ENCODE assay signal across 11 cellular contexts in the genomic region with DNA sequence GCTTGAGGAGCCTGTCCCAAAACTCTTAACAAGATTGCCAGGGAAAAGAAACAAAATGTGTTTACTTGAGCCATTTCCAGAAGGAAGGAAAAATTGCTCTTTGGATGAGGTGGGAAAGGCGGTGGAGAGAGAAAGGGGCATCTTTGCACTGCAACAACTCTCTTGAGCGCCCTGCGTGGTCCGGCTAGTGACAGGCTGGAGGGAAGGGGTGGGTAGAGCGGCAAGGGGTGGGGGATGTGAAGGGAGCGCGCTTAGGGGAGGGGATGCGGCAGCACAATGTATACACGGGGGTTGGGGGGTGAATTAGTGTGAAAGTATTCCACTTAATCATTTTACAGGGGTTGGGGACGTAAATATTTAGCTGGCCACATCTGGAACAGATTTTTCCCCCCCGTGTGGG. TPM values are rescaled to one million over a fixed set of nuclear protein-coding genes. Genes with fewer than 3 reads are reported as not detected.
DNase-seq lines count a peak whose midpoint lies in the region; ATAC-seq and TF ChIP-seq lines count a peak whose summit lies in the region.
"Had no signal": no experiment of that assay in that cellular context is flagged by ENCODE, and none has a peak within 500 bp of the region (broad histone marks: within the 10 kb centered on the region; RNA-seq: fewer than 3 reads in every experiment).

No MANE protein-coding gene starts in this region.

- no peaks in the 10 kb centered on the region for H3K79me2 ChIP-seq in smooth muscle cell (ENCODE audit: low read depth)

- H3F3A ChIP-seq in smooth muscle cell (ENCODE audit: low read depth) = no peaks in the 10 kb centered on the region

- no peak overlapping the region for H3K27ac Mint-ChIP-seq in endothelial cell (ENCODE audit: unreplicated experiment)
- H3K27ac Mint-ChIP-seq in natural killer cell = no peak overlapping the region
- no peak overlapping the region for H3K27ac Mint-ChIP-seq in Calu3 (ENCODE audit: unreplicated experiment)
- H3K27ac Mint-ChIP-seq: activated CD4-positive, alpha-beta T cell treated with anti-CD3 and anti-CD28 coated beads, Interleukin-2, amount 10 ng/mL, durations not matched to agents 24 days and 14 days had no signal

- H3K4me1 ChIP-seq in HUES64 (ENCODE audit: insufficient read depth, low read length) = peaks cover 27% of the 10 kb centered on the region
- peaks cover 0 to 7% of the 10 kb centered on the region in 2 donors for H3K4me1 ChIP-seq in lung (ENCODE audit: control insufficient read depth in 2 of 2, insufficient read depth in 2 of 2, low read length in 2 of 2)
- H3K4me1 ChIP-seq in smooth muscle cell (ENCODE audit: low read depth) = peaks cover 17% of the 10 kb centered on the region

- no peaks in the 10 kb centered on the region for H4K20me1 ChIP-seq in smooth muscle cell (ENCODE audit: low read depth)

- ATAC-seq in lung (ENCODE audit: insufficient read depth, low FRiP score) (no peak), natural killer cell (no peak)

- DNase-seq in endothelial cell (ENCODE audit: low spot score) (no peak), lung (ENCODE audit: low spot score) (no peak), smooth muscle cell (lab: John Stamatoyannopoulos, UW; ENCODE audit: unreplicated experiment) (no peak), NAMALWA (ENCODE audit: low spot score) (no peak), natural killer cell (no peak), Calu3 (no peak), T-helper 2 cell (no peak)
- DNase-seq: activated CD4-positive, alpha-beta T cell treated with anti-CD3 and anti-CD28 coated beads, Interleukin-2, amount 10 ng/mL, durations not matched to agents 24 days and 14 days; DND-41 had no signal

- 2% methylated on average over 11 of the region's 11 CpGs for WGBS in HUES64
- 7 to 9% methylated on average over 8 to 11 of the region's 11 CpGs for WGBS in lung, 2 donors
- WGBS in smooth muscle cell (ENCODE audit: low lambda C conversion rate) = 5% methylated on average over 11 of the region's 11 CpGs

- H3K4me2 ChIP-seq in smooth muscle cell = peak overlapping the region; percentile 98

- no peaks in the 10 kb centered on the region for H3K9me3 ChIP-seq in HUES64 (ENCODE audit: insufficient read depth, low read depth, low read length)
- H3K9me3 ChIP-seq in lung (ENCODE audit: control insufficient read depth in 2 of 2, insufficient read depth in 1 of 2, low read length in 1 of 2) = peaks cover 0 to 5% of the 10 kb centered on the region in 2 donors
- H3K9me3 ChIP-seq in smooth muscle cell (replicated peaks; ENCODE audit: low read depth) = no peaks in the 10 kb centered on the region

- peaks cover 25% of the 10 kb centered on the region for H3K4me1 Mint-ChIP-seq in endothelial cell (ENCODE audit: unreplicated experiment)
- no peaks in the 10 kb centered on the region for H3K4me1 Mint-ChIP-seq in natural killer cell
- H3K4me1 Mint-ChIP-seq in Calu3 (ENCODE audit: low read depth, unreplicated experiment) = no peaks in the 10 kb centered on the region
- H3K4me1 Mint-ChIP-seq: activated CD4-positive, alpha-beta T cell treated with anti-CD3 and anti-CD28 coated beads, Interleukin-2, amount 10 ng/mL, durations not matched to agents 24 days and 14 days had no signal

- CTCF ChIA-PET in Calu3 (lab: Charles Lee) = no interaction called here

- H3K9me3 Mint-ChIP-seq in endothelial cell (ENCODE audit: unreplicated experiment) (no peaks in the 10 kb centered on the region), natural killer cell (peaks cover 6 to 7% of the 10 kb centered on the region in 2 donors), Calu3 (ENCODE audit: low read depth, unreplicated experiment) (no peaks in the 10 kb centered on the region)
- H3K9me3 Mint-ChIP-seq: activated CD4-positive, alpha-beta T cell treated with anti-CD3 and anti-CD28 coated beads, Interleukin-2, amount 10 ng/mL, durations not matched to agents 24 days and 14 days had no signal

- H3K27me3 ChIP-seq in HUES64 (ENCODE audit: insufficient read depth, low read length) (peaks cover 60% of the 10 kb centered on the region), lung (ENCODE audit: control insufficient read depth, insufficient read depth) (peaks cover 4% of the 10 kb centered on the region), smooth muscle cell (ENCODE audit: low read depth) (peaks cover 85% of the 10 kb centered on the region)

- H3K4me3 Mint-ChIP-seq in endothelial cell (ENCODE audit: unreplicated experiment) = peak overlapping the region; percentile 90
- no peak overlapping the region for H3K4me3 Mint-ChIP-seq in natural killer cell
- no peak overlapping the region for H3K4me3 Mint-ChIP-seq in Calu3 (ENCODE audit: low read depth, unreplicated experiment)
- H3K4me3 Mint-ChIP-seq: activated CD4-positive, alpha-beta T cell treated with anti-CD3 and anti-CD28 coated beads, Interleukin-2, amount 10 ng/mL, durations not matched to agents 24 days and 14 days had no signal

- H3K36me3 ChIP-seq in HUES64 (ENCODE audit: insufficient read depth, low read length) = no peaks in the 10 kb centered on the region
- H3K36me3 ChIP-seq in lung (ENCODE audit: control insufficient read depth in 2 of 2, insufficient read depth in 2 of 2, low read length in 2 of 2) = no peaks in the 10 kb centered on the region
- H3K36me3 ChIP-seq in smooth muscle cell (ENCODE audit: low read depth) = no peaks in the 10 kb centered on the region

- no peak overlapping the region for H3K27ac ChIP-seq in HUES64 (ENCODE audit: low read depth, low read length)
- peak overlapping the region in 1 of 2 donors; percentile 81 for H3K27ac ChIP-seq in lung (ENCODE audit: low read depth in 1 of 2, low read length in 1 of 2)
- H3K27ac ChIP-seq in smooth muscle cell (ENCODE audit: low read depth) = no peak overlapping the region

- H3K4me3 ChIP-seq in HUES64 (ENCODE audit: low read length) = peak overlapping the region; percentile 58
- H3K4me3 ChIP-seq in lung = peak overlapping the region; percentile 41
- peak overlapping the region; percentile 62 for H3K4me3 ChIP-seq in smooth muscle cell

- no TSS peak for BruUV-seq in Calu3 (replicated peaks; lab: Mats Ljungman, UMichigan)

- no peak overlapping the region for H2AFZ ChIP-seq in smooth muscle cell (ENCODE audit: low read depth)

- intact Hi-C loops in natural killer cell (cut with micrococcal nuclease) (no loop called here), Calu3 (cut with micrococcal nuclease; ENCODE audit: unreplicated experiment) (no loop called here)

- TF ChIP-seq CTCF in endothelial cell (IDR thresholded peaks at IDR 0.05; ENCODE audit: unreplicated experiment) (no peak), lung (IDR thresholded peaks at IDR 0.05; ENCODE audit: control extremely low read depth, extremely low read depth) (no peak), smooth muscle cell (IDR thresholded peaks at IDR 0.05; ENCODE audit: borderline replicate concordance, insufficient read depth, poor library complexity, severe bottlenecking) (no peak), natural killer cell (IDR thresholded peaks at IDR 0.05) (no peak), Calu3 (IDR thresholded peaks at IDR 0.05; ENCODE audit: unreplicated experiment) (no peak)

- H3K36me3 Mint-ChIP-seq in endothelial cell (ENCODE audit: low read depth, unreplicated experiment) (no peaks in the 10 kb centered on the region), natural killer cell (peaks cover 19% of the 10 kb centered on the region), Calu3 (ENCODE audit: insufficient read depth, unreplicated experiment) (no peaks in the 10 kb centered on the region)

- peaks cover 19% of the 10 kb centered on the region for H3K27me3 Mint-ChIP-seq in endothelial cell (ENCODE audit: unreplicated experiment)
- peaks cover 11 to 24% of the 10 kb centered on the region in 2 donors for H3K27me3 Mint-ChIP-seq in natural killer cell (ENCODE audit: low read depth in 2 of 2)
- H3K27me3 Mint-ChIP-seq in Calu3 (ENCODE audit: unreplicated experiment) = peaks cover 50% of the 10 kb centered on the region

- no peak overlapping the region for H3K9ac ChIP-seq in HUES64 (ENCODE audit: low read depth, low read length)
- no peak overlapping the region for H3K9ac ChIP-seq in smooth muscle cell (ENCODE audit: low read depth)

RNA-seq across cellular contexts. Expression of a gene that starts 1.3 kb away (rescaled TPM):
- 0.80 TPM for polyA plus RNA-seq in HUES64 (2013, experiment 1 of 2)
- 1.8 TPM for polyA plus RNA-seq in HUES64 (2013, experiment 2 of 2)
- total RNA-seq in endothelial cell (ENCODE audit: unreplicated experiment) (0.15 TPM), lung (10 to 100 TPM in 1 of 2 donors, 1 to 10 TPM in 1; 7.8 to 37.3 TPM), smooth muscle cell (0.09 and 0.13 TPM in 2 replicates), natural killer cell (not detected), Calu3 (2022) (not detected in 2 replicates)
- polyA plus RNA-seq in lung (1 to 10 TPM; 1.3 to 2.0 TPM), smooth muscle cell (0.24 TPM in 1 of 2 replicates, not detected in the other)
- total RNA-seq: activated CD4-positive, alpha-beta T cell treated with anti-CD3 and anti-CD28 coated beads, Interleukin-2, amount 10 ng/mL, durations not matched to agents 24 days and 14 days; IMR-90 had no signal
- polyA plus RNA-seq: IMR-90 had no signal
